1 cellular context compared by ENCODE assay signal in the genomic region with DNA sequence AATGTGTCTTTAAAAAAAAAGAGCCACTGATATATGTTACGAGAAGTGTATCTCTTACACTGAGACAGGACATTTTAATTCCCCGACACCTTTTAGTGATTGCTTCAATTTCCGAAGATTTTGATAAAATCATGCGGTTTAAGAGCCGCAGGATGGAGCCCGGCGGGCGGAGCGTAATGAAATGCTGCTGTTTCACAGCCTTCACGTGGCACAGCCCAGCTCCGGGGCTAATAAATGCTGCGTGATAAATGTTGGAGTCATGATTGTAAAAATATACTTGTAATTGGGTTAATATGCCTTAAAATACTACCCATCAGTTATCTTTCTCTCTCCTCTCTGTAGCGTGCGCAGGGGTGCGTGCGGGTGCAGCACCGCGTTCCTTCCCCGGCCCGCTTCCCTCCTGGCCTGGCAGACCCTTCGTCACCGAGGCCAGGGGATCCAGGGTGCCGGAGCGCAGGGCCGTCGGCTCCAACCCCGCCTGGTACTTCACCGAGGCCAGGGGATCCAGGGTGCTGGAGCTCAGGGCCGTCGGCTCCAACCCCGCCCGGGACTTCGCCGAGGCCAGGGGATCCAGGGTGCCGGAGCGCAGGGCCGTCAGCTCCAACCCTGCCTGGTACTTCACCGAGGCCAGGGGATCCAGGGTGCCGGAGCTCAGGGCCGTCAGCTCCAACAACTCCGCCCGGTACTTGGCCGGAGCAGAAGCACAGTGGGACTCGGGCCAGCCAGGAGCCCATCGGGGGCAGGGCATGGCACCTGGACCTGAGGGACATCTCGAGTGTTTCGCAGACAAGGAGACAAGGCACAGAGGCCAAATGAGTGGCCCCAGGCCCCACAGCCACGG.
TF ChIP-seq lines count a peak whose summit lies in the region.

No MANE protein-coding gene starts in this region.

TF ChIP-seq in HepG2, 621 proteins besides CTCF, POLR2A, EP300 and RAD21 (continued from another document):
- TF ChIP-seq, protein P1, sequence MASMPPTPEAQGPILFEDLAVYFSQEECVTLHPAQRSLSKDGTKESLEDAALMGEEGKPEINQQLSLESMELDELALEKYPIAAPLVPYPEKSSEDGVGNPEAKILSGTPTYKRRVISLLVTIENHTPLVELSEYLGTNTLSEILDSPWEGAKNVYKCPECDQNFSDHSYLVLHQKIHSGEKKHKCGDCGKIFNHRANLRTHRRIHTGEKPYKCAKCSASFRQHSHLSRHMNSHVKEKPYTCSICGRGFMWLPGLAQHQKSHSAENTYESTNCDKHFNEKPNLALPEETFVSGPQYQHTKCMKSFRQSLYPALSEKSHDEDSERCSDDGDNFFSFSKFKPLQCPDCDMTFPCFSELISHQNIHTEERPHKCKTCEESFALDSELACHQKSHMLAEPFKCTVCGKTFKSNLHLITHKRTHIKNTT (CRISPR knock-in tag; IDR thresholded peaks at IDR 0.05): no peak
- TF ChIP-seq CBFB (CRISPR knock-in tag; IDR thresholded peaks at IDR 0.05) (no peak), ZNF598 (CRISPR knock-in tag; IDR thresholded peaks at IDR 0.05; ENCODE audit: borderline replicate concordance) (no peak), ZNF614 (CRISPR knock-in tag; IDR thresholded peaks at IDR 0.05; ENCODE audit: borderline replicate concordance) (no peak), POLR2G (IDR thresholded peaks at IDR 0.05; ENCODE audit: low read depth, low read length) (no peak), ZC3H4 (CRISPR knock-in tag; IDR thresholded peaks at IDR 0.05; ENCODE audit: borderline replicate concordance) (no peak)
- TF ChIP-seq, protein P2, sequence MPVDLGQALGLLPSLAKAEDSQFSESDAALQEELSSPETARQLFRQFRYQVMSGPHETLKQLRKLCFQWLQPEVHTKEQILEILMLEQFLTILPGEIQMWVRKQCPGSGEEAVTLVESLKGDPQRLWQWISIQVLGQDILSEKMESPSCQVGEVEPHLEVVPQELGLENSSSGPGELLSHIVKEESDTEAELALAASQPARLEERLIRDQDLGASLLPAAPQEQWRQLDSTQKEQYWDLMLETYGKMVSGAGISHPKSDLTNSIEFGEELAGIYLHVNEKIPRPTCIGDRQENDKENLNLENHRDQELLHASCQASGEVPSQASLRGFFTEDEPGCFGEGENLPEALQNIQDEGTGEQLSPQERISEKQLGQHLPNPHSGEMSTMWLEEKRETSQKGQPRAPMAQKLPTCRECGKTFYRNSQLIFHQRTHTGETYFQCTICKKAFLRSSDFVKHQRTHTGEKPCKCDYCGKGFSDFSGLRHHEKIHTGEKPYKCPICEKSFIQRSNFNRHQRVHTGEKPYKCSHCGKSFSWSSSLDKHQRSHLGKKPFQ (CRISPR knock-in tag; IDR thresholded peaks at IDR 0.05; ENCODE audit: insufficient replicate concordance): no peak
